14 cellular contexts compared by ENCODE assay signal in genomic region chr12:105288311-105288996, GRCh38.
"Had no signal": no experiment of that assay in that cellular context is flagged by ENCODE, and none has a peak within 500 bp of the region (broad histone marks: within the 10 kb centered on the region; RNA-seq: fewer than 3 reads in every experiment).

No MANE protein-coding gene starts in this region.

- H3K27me3 ChIP-seq: neutrophil, suprapubic skin, upper lobe of left lung had no signal

- FAIRE-seq: islet of Langerhans had no signal

- H3K9me3 ChIP-seq: mucosa of descending colon, neutrophil, suprapubic skin, upper lobe of left lung had no signal

- ATAC-seq: mucosa of descending colon; naive thymus-derived CD8-positive, alpha-beta T cell had no signal

- H3K27ac ChIP-seq: neutrophil, suprapubic skin, upper lobe of left lung had no signal

- H3K36me3 ChIP-seq: neutrophil, suprapubic skin, upper lobe of left lung had no signal

- H3K4me1 ChIP-seq: suprapubic skin, upper lobe of left lung had no signal

- DNase-seq: activated CD4-positive, alpha-beta T cell treated with anti-CD3 and anti-CD28 coated beads, Interleukin-2, amount 50 U/mL, for 1 hour; activated CD4-positive, CD25-positive, alpha-beta regulatory T cell; activated CD8-positive, alpha-beta memory T cell treated with anti-CD3 and anti-CD28 coated beads for 24 hours; activated naive CD4-positive, alpha-beta T cell; anterior cingulate cortex; erythroblast; mucosa of descending colon; naive thymus-derived CD8-positive, alpha-beta T cell; stimulated activated CD4-positive, alpha-beta T cell treated with anti-CD3 and anti-CD28 coated beads, Interleukin-15, amount 100 ng/mL, for 24 hours; stimulated activated CD4-positive, alpha-beta T cell treated with anti-CD3 and anti-CD28 coated beads, Interleukin-4, amount 100 ng/mL, for 1 hour; upper lobe of left lung had no signal

- H3K4me3 ChIP-seq: mucosa of descending colon, suprapubic skin, upper lobe of left lung had no signal
